Comparison of ENCODE assay signal across 9 cellular contexts in genomic region chr18:3261035-3261392, GRCh38. TPM values are rescaled to one million over a fixed set of nuclear protein-coding genes. Genes with fewer than 3 reads are reported as not detected.
A peak's percentile ranks its signal among the peaks of the same experiment; 100 is the strongest.
DNase-seq lines count a peak whose midpoint lies in the region; ATAC-seq, FAIRE-seq and TF ChIP-seq lines count a peak whose summit lies in the region.
"Had no signal": no experiment of that assay in that cellular context is flagged by ENCODE, and none has a peak within 500 bp of the region (broad histone marks: within the 10 kb centered on the region; RNA-seq: fewer than 3 reads in every experiment).

No MANE protein-coding gene starts in this region.

- H3K9me2 ChIP-seq in DOHH2 (replicated peaks; ENCODE audit: control insufficient read depth, low read length) = no peaks in the 10 kb centered on the region

- H3K36me3 ChIP-seq in DOHH2 (ENCODE audit: control insufficient read depth, low read length) (peaks cover 63% of the 10 kb centered on the region), Panc1 (ENCODE audit: control insufficient read depth, insufficient read depth, low read length) (peaks cover 26% of the 10 kb centered on the region), pancreas (peaks cover 0 to under 1% (median under 1%) of the 10 kb centered on the region in 3 donors)

- no peak for FAIRE-seq in pancreas (lab: Jason Lieb, UNC)
- FAIRE-seq: endometrium had no signal

- DNase-seq in Panc1 (ENCODE audit: low read depth, low spot score) (no peak), epithelial cell of proximal tubule (ENCODE audit: low read depth) (no peak), pancreas (no peak), germinal center (ENCODE audit: low spot score) (no peak), G401 (ENCODE audit: low spot score) (no peak), NCI-H748 treated with DMSO at 0.1 percent for 48 hours (lab: John Stamatoyannopoulos, UW) (no peak)

- H3K79me2 ChIP-seq in DOHH2 (ENCODE audit: control insufficient read depth, low read length) = peaks cover 58% of the 10 kb centered on the region

- TF ChIP-seq CTCF in DOHH2 (IDR thresholded peaks at IDR 0.05; ENCODE audit: low read depth, low read length, poor library complexity, severe bottlenecking) (no peak), Panc1 (IDR thresholded peaks at IDR 0.05) (no peak), epithelial cell of proximal tubule (conservative IDR thresholded peaks at IDR 0.05; ENCODE audit: low read depth, low read length) (no peak), pancreas (IDR thresholded peaks at IDR 0.05) (no peak)

- peak overlapping the region; percentile 98 for H3K4me3 ChIP-seq in DOHH2 (ENCODE audit: low read length)
- peak overlapping the region; percentile 90 to 97 for H3K4me3 ChIP-seq in Panc1 (ENCODE audit: low read depth in 2 of 2, low read length in 2 of 2)
- peak overlapping the region; percentile 68 for H3K4me3 ChIP-seq in epithelial cell of proximal tubule (ENCODE audit: low read depth, low read length)
- H3K4me3 ChIP-seq in pancreas = peak overlapping the region; percentile 81 to 91 (median 85)

- H3K27me3 ChIP-seq in DOHH2 (ENCODE audit: control insufficient read depth, low read length) (no peaks in the 10 kb centered on the region), Panc1 (ENCODE audit: control insufficient read depth, insufficient read depth, low read length) (no peaks in the 10 kb centered on the region), pancreas (no peaks in the 10 kb centered on the region)

- no peaks in the 10 kb centered on the region for H3K9me3 ChIP-seq in DOHH2 (ENCODE audit: control insufficient read depth, insufficient read depth, low read length)
- no peaks in the 10 kb centered on the region for H3K9me3 ChIP-seq in Panc1 (ENCODE audit: control insufficient read depth, insufficient read depth, low read depth, low read length)
- H3K9me3 ChIP-seq in pancreas = no peaks in the 10 kb centered on the region

- 2 to 3% methylated on average over 5 of the region's 5 CpGs for WGBS in pancreas, 2 donors

- peak overlapping the region; percentile 81 for H3K27ac ChIP-seq in DOHH2 (ENCODE audit: low read depth, low read length)
- peak overlapping the region; percentile 100 for H3K27ac ChIP-seq in Panc1 (ENCODE audit: low read length)
- H3K27ac ChIP-seq in pancreas = peak overlapping the region; percentile 95 to 100 (median 98)

- H3K4me1 ChIP-seq in DOHH2 (ENCODE audit: control insufficient read depth, low read length) (peaks cover 73% of the 10 kb centered on the region), Panc1 (ENCODE audit: control insufficient read depth, insufficient read depth, low read length) (peaks cover 45% of the 10 kb centered on the region), pancreas (peaks cover 23 to 54% (median 54%) of the 10 kb centered on the region in 3 donors)

- H4K20me1 ChIP-seq in DOHH2 (ENCODE audit: control insufficient read depth, insufficient read depth, low read depth, low read length) = peaks cover 28% of the 10 kb centered on the region

- H3F3A ChIP-seq in DOHH2 (ENCODE audit: control insufficient read depth, insufficient read depth) = peaks cover 39% of the 10 kb centered on the region

- ATAC-seq in Panc1 (no peak), pancreas (no peak), HG03520 (IDR thresholded peaks at IDR 0.05; ENCODE audit: unreplicated experiment) (no peak)

- intact Hi-C loops in Panc1 (cut with micrococcal nuclease; ENCODE audit: unreplicated experiment) = loop anchor here (5.0 kb wide), 1 partner anchor 331 kb away; no protein-coding TSS in a partner anchor
- intact Hi-C loops in pancreas (cut with DNase I) = no loop called here

- TSS peak; percentile 96 for BruUV-seq in Panc1 (replicated peaks; lab: Mats Ljungman, UMichigan)

- peak overlapping the region; percentile 73 for H3K4me2 ChIP-seq in DOHH2 (ENCODE audit: low read length)

- POLR2A ChIA-PET in Panc1 (lab: Charles Lee) = interaction anchor here (0.6 to 0.7 kb wide), 2 partner anchors 237 to 401 kb away, joined by 4 read pairs; no protein-coding TSS in a partner anchor

- CTCF ChIA-PET in Panc1 (lab: Charles Lee) = no interaction called here

- in situ Hi-C loops in Panc1 (cut with HindIII; ENCODE audit: low pct_unique_long_range_greater_than_20kb, low sequenced_read_pairs) = no loop called here
- in situ Hi-C loops in G401 (cut with HindIII; ENCODE audit: low sequenced_read_pairs) = no loop called here

RNA-seq across cellular contexts. Expression of gene MYL12B, which starts 0.9 kb away (rescaled TPM):
- 420 TPM for total RNA-seq in Panc1 (2021; ENCODE audit: unreplicated experiment)
- polyA plus RNA-seq in Panc1 (2012; ENCODE audit: insufficient read length) = 368 TPM
- total RNA-seq in epithelial cell of proximal tubule = 562 and 563 TPM in 2 replicates
- 100 to 1,000 TPM in 2 of 6 donors, 10 to 100 TPM in 4; 63.0 to 195 (median 82.7) TPM for total RNA-seq in pancreas
- 100 to 1,000 TPM; 198 to 208 TPM for polyA plus RNA-seq in pancreas
- total RNA-seq in G401 (2014; rRNA removed; shearing (Covaris generic)) = 803 and 820 TPM in 2 replicates

RNA-seq across cellular contexts. Expression of gene MYL12A, which starts 13.4 kb away (rescaled TPM):
- 489 TPM for total RNA-seq in Panc1 (2021; ENCODE audit: unreplicated experiment)
- polyA plus RNA-seq in Panc1 (2012; ENCODE audit: insufficient read length) = 606 TPM
- total RNA-seq in epithelial cell of proximal tubule = 755 and 992 TPM in 2 replicates
- 100 to 1,000 TPM in 5 of 6 donors, 10 to 100 TPM in 1; 89.6 to 203 (median 105) TPM for total RNA-seq in pancreas
- 100 to 1,000 TPM; 125 to 157 TPM for polyA plus RNA-seq in pancreas
- total RNA-seq in G401 (2014; rRNA removed; shearing (Covaris generic)) = 1,097 and 1,243 TPM in 2 replicates

RNA-seq across cellular contexts. Expression of gene MYOM1, which starts 41.2 kb away (rescaled TPM):
- 0.92 TPM for total RNA-seq in Panc1 (2021; ENCODE audit: unreplicated experiment)
- 1.7 TPM for polyA plus RNA-seq in Panc1 (2012; ENCODE audit: insufficient read length)
- total RNA-seq in epithelial cell of proximal tubule = 0.12 and 0.14 TPM in 2 replicates
- total RNA-seq in pancreas = 10 to 100 TPM in 4 of 6 donors, 1 to 10 TPM in 2; 4.7 to 16.8 (median 12.1) TPM
- 10 to 100 TPM; 14.3 to 18.2 TPM for polyA plus RNA-seq in pancreas
- total RNA-seq in G401 (2014; rRNA removed; shearing (Covaris generic)) = 0.06 and 0.17 TPM in 2 replicates
